In genomic region chr1:46173361-46173856, GRCh38 we compare ENCODE assay signal across 13 cellular contexts. TPM values are rescaled to one million over a fixed set of nuclear protein-coding genes. Genes with fewer than 3 reads are reported as not detected.
DNase-seq lines count a peak whose midpoint lies in the region; ATAC-seq and TF ChIP-seq lines count a peak whose summit lies in the region.
"Had no signal": no experiment of that assay in that cellular context is flagged by ENCODE, and none has a peak within 500 bp of the region (broad histone marks: within the 10 kb centered on the region; RNA-seq: fewer than 3 reads in every experiment).

No MANE protein-coding gene starts in this region.

- no peaks in the 10 kb centered on the region for H3K79me2 ChIP-seq in GM23248 (ENCODE audit: insufficient read depth)
- H3K79me2 ChIP-seq in fibroblast of lung (ENCODE audit: control insufficient read depth, insufficient read depth, low read length): no peaks in the 10 kb centered on the region

- H4K20me1 ChIP-seq in GM23248 (ENCODE audit: insufficient read depth) (no peaks in the 10 kb centered on the region), fibroblast of lung (ENCODE audit: control insufficient read depth, extremely low read depth, insufficient read depth, low read length) (no peaks in the 10 kb centered on the region)

- H3F3A ChIP-seq in GM23248 (ENCODE audit: insufficient read depth): no peaks in the 10 kb centered on the region

- WGBS in GM23248 (ENCODE audit: low coverage in 1 of 2, low lambda C conversion rate in 2 of 2, missing lambda C conversion rate in 2 of 2), 2 experiments: 23 to 33% methylated on average over 4 of the region's 4 CpGs

- DNase-seq in GM23248: peak; percentile 63
- DNase-seq in NCI-H510A (lab: John Stamatoyannopoulos, UW): peak; percentile 61
- peak; percentile 32 to 42 for DNase-seq in fibroblast of lung (ENCODE audit: low read depth in 2 of 2)
- DNase-seq in retina: peak; percentile 64
- DNase-seq in 8988T: no peak
- DNase-seq in ureter (ENCODE audit: low spot score): no peak
- DNase-seq: activated CD4-positive, alpha-beta T cell treated with anti-CD3 and anti-CD28 coated beads, Interleukin-2, amount 50 U/mL, for 1 hour; stimulated activated CD4-positive, alpha-beta T cell treated with anti-CD3 and anti-CD28 coated beads, Interleukin-15, amount 100 ng/mL, for 24 hours; trophoblast cell had no signal

- ATAC-seq in HG03342 (IDR thresholded peaks at IDR 0.05; ENCODE audit: unreplicated experiment): no peak
- no peak for ATAC-seq in esophagus mucosa

- no peak for TF ChIP-seq CTCF in fibroblast of lung (conservative IDR thresholded peaks at IDR 0.05 in 1 of 2, IDR thresholded peaks at IDR 0.05 in 1 of 2; ENCODE audit: low read depth in 1 of 2, low read length in 2 of 2)

- no peak overlapping the region for H3K4me2 ChIP-seq in GM23248 (ENCODE audit: unreplicated experiment)
- H3K4me2 ChIP-seq in fibroblast of lung (ENCODE audit: extremely low read depth, insufficient read depth, low read length): no peak overlapping the region

- H3K9me3 ChIP-seq in GM23248 (ENCODE audit: low read depth) (no peaks in the 10 kb centered on the region), fibroblast of lung (ENCODE audit: control insufficient read depth, insufficient read depth, low read depth, low read length) (no peaks in the 10 kb centered on the region)

- no peaks in the 10 kb centered on the region for H3K9me2 ChIP-seq in GM23248 (ENCODE audit: insufficient read depth)

- no peaks in the 10 kb centered on the region for H3K36me3 ChIP-seq in GM23248 (ENCODE audit: low read depth)
- no peaks in the 10 kb centered on the region for H3K36me3 ChIP-seq in fibroblast of lung (ENCODE audit: control insufficient read depth, insufficient read depth, low read length)

- H3K4me1 ChIP-seq in GM23248 (ENCODE audit: insufficient read depth) (peaks cover 23% of the 10 kb centered on the region), fibroblast of lung (ENCODE audit: control insufficient read depth, extremely low read depth, insufficient read depth, low read length) (peaks cover 6% of the 10 kb centered on the region)

- H3K9ac ChIP-seq in GM23248: no peak overlapping the region
- no peak overlapping the region for H3K9ac ChIP-seq in fibroblast of lung (ENCODE audit: insufficient read depth, low read length)

- no peak overlapping the region for H3K4me3 ChIP-seq in GM23248
- H3K4me3 ChIP-seq in fibroblast of lung (replicated peaks in 1 of 4; ENCODE audit: control extremely low read depth in 1 of 4, insufficient read depth in 1 of 4, low read depth in 3 of 4, low read length in 4 of 4): no peak overlapping the region

- H3K27me3 ChIP-seq in GM23248 (replicated peaks; ENCODE audit: insufficient read depth): peaks cover 4% of the 10 kb centered on the region; the same call in 1 of the 2 replicates
- H3K27me3 ChIP-seq in fibroblast of lung (ENCODE audit: control insufficient read depth, insufficient read depth, low read length): peaks cover 13% of the 10 kb centered on the region

- H3K27ac ChIP-seq in GM23248 (no peak overlapping the region), fibroblast of lung (ENCODE audit: insufficient read depth, low read length) (no peak overlapping the region)

- H2AFZ ChIP-seq in GM23248 (no peak overlapping the region), fibroblast of lung (ENCODE audit: low read length) (no peak overlapping the region)

- in situ Hi-C loops in GM23248 (cut with MboI): no loop called here

RNA-seq across cellular contexts. Expression of gene TSPAN1, which starts 1.5 kb away (rescaled TPM):
- total RNA-seq in GM23248 (2014; rRNA removed; shearing (Covaris generic)): not detected in 2 replicates
- polyA plus RNA-seq in GM23248 (2016; fragmentation: Nextera tagmentation; extraction: Ambion mirVana): 0.38 and 0.70 TPM in 2 replicates
- total RNA-seq in fibroblast of lung: 0.17 and 0.26 TPM in 2 replicates
- 0.91 and 0.94 TPM in 2 replicates for polyA plus RNA-seq in fibroblast of lung
- polyA plus RNA-seq in fibroblast of lung (2012): 0.09 and 0.24 TPM in 2 replicates
- polyA minus RNA-seq in fibroblast of lung (ENCODE audit: low replicate concordance): not detected in 2 replicates
- total RNA-seq in esophagus mucosa: 4.7 TPM
- total RNA-seq in ureter: 144 TPM

RNA-seq across cellular contexts. Expression of gene P3R3URF, which starts 2.9 kb away (rescaled TPM):
- total RNA-seq in GM23248 (2014; rRNA removed; shearing (Covaris generic)): not detected in 2 replicates
- polyA plus RNA-seq in GM23248 (2016; fragmentation: Nextera tagmentation; extraction: Ambion mirVana) (not detected in 2 replicates), fibroblast of lung (not detected in 2 replicates)
- total RNA-seq in fibroblast of lung (not detected in 2 replicates), esophagus mucosa (not detected), ureter (not detected)
- polyA plus RNA-seq in fibroblast of lung (2012): not detected in 2 replicates
- polyA minus RNA-seq in fibroblast of lung (ENCODE audit: low replicate concordance): not detected in 2 replicates
- total RNA-seq: bronchial epithelial cell, NCI-H460 had no signal

RNA-seq across cellular contexts. Expression of gene POMGNT1, which starts 24.8 kb away (rescaled TPM):
- total RNA-seq in GM23248 (2014; rRNA removed; shearing (Covaris generic)): 79.1 and 98.6 TPM in 2 replicates
- polyA plus RNA-seq in GM23248 (2016; fragmentation: Nextera tagmentation; extraction: Ambion mirVana) (57.6 and 58.9 TPM in 2 replicates), fibroblast of lung (42.2 and 47.6 TPM in 2 replicates)
- total RNA-seq in fibroblast of lung (36.7 and 51.7 TPM in 2 replicates), esophagus mucosa (28.3 TPM), ureter (99.6 TPM)
- polyA plus RNA-seq in fibroblast of lung (2012): 48.7 and 60.2 TPM in 2 replicates
- polyA minus RNA-seq in fibroblast of lung (ENCODE audit: low replicate concordance): 62.4 and 93.8 TPM in 2 replicates

RNA-seq across cellular contexts. Expression of gene LURAP1, which starts 29.7 kb away (rescaled TPM):
- total RNA-seq in GM23248 (2014; rRNA removed; shearing (Covaris generic)): 2.8 and 3.3 TPM in 2 replicates
- polyA plus RNA-seq in GM23248 (2016; fragmentation: Nextera tagmentation; extraction: Ambion mirVana) (1.9 and 2.4 TPM in 2 replicates), fibroblast of lung (1.8 and 2.6 TPM in 2 replicates)
- total RNA-seq in fibroblast of lung (3.1 and 5.4 TPM in 2 replicates), esophagus mucosa (1.7 TPM), ureter (8.5 TPM)
- 1.0 and 2.1 TPM in 2 replicates for polyA plus RNA-seq in fibroblast of lung (2012)
- 2.1 and 2.2 TPM in 2 replicates for polyA minus RNA-seq in fibroblast of lung (ENCODE audit: low replicate concordance)
- total RNA-seq: NCI-H460 had no signal

RNA-seq across cellular contexts. Expression of gene PIK3R3, which starts 41.0 kb away (rescaled TPM):
- total RNA-seq in GM23248 (2014; rRNA removed; shearing (Covaris generic)): 0.76 and 1.9 TPM in 2 replicates
- 1.3 and 1.6 TPM in 2 replicates for polyA plus RNA-seq in GM23248 (2016; fragmentation: Nextera tagmentation; extraction: Ambion mirVana)
- total RNA-seq in fibroblast of lung: 1.8 and 3.3 TPM in 2 replicates
- polyA plus RNA-seq in fibroblast of lung: 4.1 and 5.4 TPM in 2 replicates
- 4.7 and 5.4 TPM in 2 replicates for polyA plus RNA-seq in fibroblast of lung (2012)
- polyA minus RNA-seq in fibroblast of lung (ENCODE audit: low replicate concordance): 4.1 and 9.1 TPM in 2 replicates
- total RNA-seq in esophagus mucosa: 5.5 TPM
- 55.8 TPM for total RNA-seq in ureter

Comparison
In these comparisons a context has a peak if more than half of its experiments do, and no peak if none do; other contexts are left out.
1. DNase-seq: peak in GM23248 (single experiment), NCI-H510A (single experiment), fibroblast of lung (2 of 2) and retina (single experiment); none in 8988T (single experiment) and ureter (single experiment).
2. RNA of gene TSPAN1, which starts 1.5 kb away (total RNA-seq): 144 TPM in ureter (single experiment); 4.7 TPM in esophagus mucosa (single experiment), 0.17 to 0.26 TPM in fibroblast of lung and not detected in GM23248; every median in the first group is over 10 times any median in the second.